20 cellular contexts compared by ENCODE assay signal in genomic region chr15:59867436-59867835, GRCh38.
"Had no signal": no experiment of that assay in that cellular context is flagged by ENCODE, and none has a peak within 500 bp of the region (broad histone marks: within the 10 kb centered on the region; RNA-seq: fewer than 3 reads in every experiment).

No MANE protein-coding gene starts in this region.

- H3K4me1 ChIP-seq: esophagus muscularis mucosa, gastrocnemius medialis, heart right ventricle, psoas muscle, right lobe of liver, suprapubic skin, thyroid gland, upper lobe of left lung, uterus had no signal

- H3K9me3 Mint-ChIP-seq: nephron progenitor cell; stimulated activated effector memory CD8-positive, alpha-beta T cell treated with anti-CD3 and anti-CD28 coated beads, Interleukin-12 subunit alpha, Interleukin-12 subunit beta, amount 100 ng/mL, for 72 hours had no signal

- H3K9me3 ChIP-seq: esophagus muscularis mucosa, gastrocnemius medialis, heart right ventricle, psoas muscle, right lobe of liver, suprapubic skin, thyroid gland, upper lobe of left lung, uterus had no signal

- H3K4me3 ChIP-seq: esophagus muscularis mucosa, gastrocnemius medialis, heart right ventricle, psoas muscle, right lobe of liver, suprapubic skin, thyroid gland, upper lobe of left lung, uterus had no signal

- H3K27ac ChIP-seq: epithelial cell of prostate, esophagus muscularis mucosa, gastrocnemius medialis, heart right ventricle, psoas muscle, right lobe of liver, suprapubic skin, thyroid gland, upper lobe of left lung, uterus had no signal

- H3K36me3 ChIP-seq: esophagus muscularis mucosa, gastrocnemius medialis, heart right ventricle, right lobe of liver, suprapubic skin, thyroid gland, upper lobe of left lung, uterus had no signal

- H3K27ac Mint-ChIP-seq: naive thymus-derived CD4-positive, alpha-beta T cell; nephron progenitor cell; stimulated activated effector memory CD8-positive, alpha-beta T cell treated with anti-CD3 and anti-CD28 coated beads, Interleukin-12 subunit alpha, Interleukin-12 subunit beta, amount 100 ng/mL, for 72 hours had no signal

- H3K4me3 Mint-ChIP-seq: naive thymus-derived CD4-positive, alpha-beta T cell; nephron progenitor cell; stimulated activated effector memory CD8-positive, alpha-beta T cell treated with anti-CD3 and anti-CD28 coated beads, Interleukin-12 subunit alpha, Interleukin-12 subunit beta, amount 100 ng/mL, for 72 hours had no signal

- H3K36me3 Mint-ChIP-seq: naive thymus-derived CD4-positive, alpha-beta T cell; stimulated activated effector memory CD8-positive, alpha-beta T cell treated with anti-CD3 and anti-CD28 coated beads, Interleukin-12 subunit alpha, Interleukin-12 subunit beta, amount 100 ng/mL, for 72 hours had no signal

- ATAC-seq: gastrocnemius medialis; heart right ventricle; naive thymus-derived CD4-positive, alpha-beta T cell; psoas muscle; right lobe of liver; stimulated activated effector memory CD8-positive, alpha-beta T cell treated with anti-CD3 and anti-CD28 coated beads, Interleukin-12 subunit alpha, Interleukin-12 subunit beta, amount 100 ng/mL, for 72 hours; stimulated activated naive CD8-positive, alpha-beta T cell treated with anti-CD3 and anti-CD28 coated beads, Interleukin-15, Interleukin-2, amounts not matched to agents 100 U/mL and 50 U/mL, for 24 hours had no signal

- H3K27me3 ChIP-seq: right lobe of liver, thyroid gland, upper lobe of left lung, uterus had no signal

- DNase-seq: effector memory CD4-positive, alpha-beta T cell; gastrocnemius medialis; heart right ventricle; hypothalamus; kidney glomerular epithelial cell; naive thymus-derived CD4-positive, alpha-beta T cell; nephron progenitor cell; psoas muscle; retina; right lobe of liver; stimulated activated CD4-positive, alpha-beta T cell treated with anti-CD3 and anti-CD28 coated beads, Interleukin-4, amount 100 ng/mL, for 1 hour; stimulated activated CD8-positive, alpha-beta memory T cell treated with anti-CD3 and anti-CD28 coated beads, Interleukin-4, amount 100 ng/mL, for 48 hours; stimulated activated naive CD8-positive, alpha-beta T cell treated with anti-CD3 and anti-CD28 coated beads, Interleukin-15, Interleukin-2, amounts not matched to agents 100 U/mL and 50 U/mL, for 24 hours; thyroid gland; upper lobe of left lung; uterus had no signal

- H3K4me1 Mint-ChIP-seq: nephron progenitor cell; stimulated activated effector memory CD8-positive, alpha-beta T cell treated with anti-CD3 and anti-CD28 coated beads, Interleukin-12 subunit alpha, Interleukin-12 subunit beta, amount 100 ng/mL, for 72 hours had no signal
